Comparison of ENCODE assay signal across 8 cellular contexts in the genomic region with DNA sequence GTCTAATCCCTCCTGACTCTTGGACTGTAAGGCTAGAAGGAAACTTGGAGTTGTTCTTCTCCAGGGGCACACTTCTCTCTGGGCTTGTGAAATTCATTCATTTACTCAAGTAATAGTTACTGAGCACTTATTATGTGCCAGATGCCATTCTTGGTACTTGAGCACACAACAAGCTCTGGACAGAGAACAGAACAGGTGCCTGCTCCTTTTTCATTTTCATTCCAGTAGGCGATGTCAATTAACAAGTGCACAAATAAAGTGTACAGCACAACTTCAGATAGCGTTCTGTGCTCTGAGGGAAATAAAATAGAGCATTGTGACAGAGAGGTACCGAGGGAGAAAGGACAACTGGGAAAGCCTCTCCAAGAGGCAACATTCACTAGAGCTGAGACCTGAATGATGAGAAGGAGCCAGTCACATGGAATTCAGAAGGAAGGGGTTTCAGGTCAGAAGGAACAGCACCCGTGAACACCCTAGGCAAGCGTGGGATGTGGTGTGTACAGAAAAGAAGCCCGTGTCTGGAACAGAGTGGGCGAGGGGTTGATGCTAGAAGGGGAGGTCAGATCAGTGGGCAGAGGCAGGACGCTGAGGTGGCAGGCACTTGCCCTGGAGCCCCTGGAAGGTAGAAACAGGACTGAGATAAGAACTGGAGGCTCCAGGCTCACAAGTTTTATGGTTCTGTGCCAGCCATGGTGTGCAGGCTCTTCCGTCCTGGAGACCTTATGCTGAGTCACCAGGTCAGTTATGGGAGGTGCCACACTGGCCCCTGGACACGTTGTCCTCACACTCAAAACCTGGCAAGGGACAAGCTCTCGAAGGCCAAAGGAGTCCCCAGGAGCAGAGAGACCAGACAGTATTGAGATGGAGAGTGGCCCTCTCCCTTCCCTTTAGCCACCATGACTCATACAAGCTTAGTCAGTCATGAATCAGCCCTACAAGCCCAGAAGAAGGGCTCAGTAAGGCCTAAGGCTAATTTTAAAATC. TPM values are rescaled to one million over a fixed set of nuclear protein-coding genes. Genes with fewer than 3 reads are reported as not detected.
A peak's percentile ranks its signal among the peaks of the same experiment; 100 is the strongest.
DNase-seq lines count a peak whose midpoint lies in the region; ATAC-seq and TF ChIP-seq lines count a peak whose summit lies in the region.

No MANE protein-coding gene starts in this region.

- no peak for TF ChIP-seq POLR2A in HCT116 (IDR thresholded peaks at IDR 0.05; ENCODE audit: borderline replicate concordance, extremely low read depth, insufficient read depth, insufficient read length)

- no peaks in the 10 kb centered on the region for H3K9me2 ChIP-seq in HCT116 (ENCODE audit: insufficient read depth)

- peaks cover 9 to 27% of the 10 kb centered on the region in 2 experiments for H3K4me1 ChIP-seq in HCT116 (ENCODE audit: control insufficient read depth in 1 of 2, insufficient read depth in 2 of 2, low read length in 2 of 2)
- peaks cover 4% of the 10 kb centered on the region for H3K4me1 ChIP-seq in smooth muscle cell (ENCODE audit: low read depth)

- H3K9ac ChIP-seq in HCT116 (ENCODE audit: low read length) = peak overlapping the region; percentile 29
- peak overlapping the region; percentile 57 for H3K9ac ChIP-seq in smooth muscle cell (ENCODE audit: low read depth)

- peaks cover 14% of the 10 kb centered on the region for H3F3A ChIP-seq in smooth muscle cell (ENCODE audit: low read depth)

- H3K9me3 ChIP-seq in HCT116 (ENCODE audit: control insufficient read depth in 1 of 2, insufficient read depth in 1 of 2, low read depth in 1 of 2, low read length in 2 of 2) = no peaks in the 10 kb centered on the region
- H3K9me3 ChIP-seq in smooth muscle cell (replicated peaks; ENCODE audit: low read depth) = no peaks in the 10 kb centered on the region

- TF ChIP-seq RAD21 in HCT116 (IDR thresholded peaks at IDR 0.05; ENCODE audit: low read depth) = no peak

- H3K4me2 ChIP-seq in HCT116 (ENCODE audit: low read length) (peak overlapping the region; percentile 73), smooth muscle cell (peak overlapping the region; percentile 32)

- BruUV-seq in HCT116 (replicated peaks; lab: Mats Ljungman, UMichigan) = no TSS peak

- H3K27ac ChIP-seq in HCT116 (ENCODE audit: low read depth, low read length) (peak overlapping the region; percentile 21), smooth muscle cell (ENCODE audit: low read depth) (peak overlapping the region; percentile 96)

- CTCF ChIA-PET in HCT116 (lab: Charles Lee) = interaction anchor here (0.6 to 1.5 kb wide), 6 partner anchors 8 to 131 kb away, joined by 3 to 7 read pairs (median 3); no protein-coding TSS in a partner anchor

- POLR2A ChIA-PET in HCT116 (lab: Charles Lee) = no interaction called here

- no peaks in the 10 kb centered on the region for H3K79me2 ChIP-seq in HCT116 (ENCODE audit: insufficient read depth, low read length)
- H3K79me2 ChIP-seq in smooth muscle cell (ENCODE audit: low read depth) = no peaks in the 10 kb centered on the region

- H4K20me1 ChIP-seq in HCT116 (ENCODE audit: insufficient read depth) (no peaks in the 10 kb centered on the region), smooth muscle cell (ENCODE audit: low read depth) (no peaks in the 10 kb centered on the region)

- peak; percentile 89 for ATAC-seq in HCT116
- ATAC-seq in Right ventricle myocardium superior (ENCODE audit: poor library complexity) = peak; percentile 84

- H3K36me3 ChIP-seq in HCT116 (ENCODE audit: control insufficient read depth in 1 of 2, insufficient read depth in 2 of 2, low read length in 2 of 2) = no peaks in the 10 kb centered on the region
- no peaks in the 10 kb centered on the region for H3K36me3 ChIP-seq in smooth muscle cell (ENCODE audit: low read depth)

- RAD21 ChIA-PET in HCT116 (lab: Charles Lee; ENCODE audit: low non-redundant PET in 1 of 2, low total read pairs in 2 of 2, uncharacterized antibody in 2 of 2, unreplicated experiment in 2 of 2) = interaction anchor here in 1 of 2 experiments (1.0 kb wide), 1 partner anchor 95 kb away, joined by 3 read pairs; no protein-coding TSS in a partner anchor

- no peaks in the 10 kb centered on the region for H3K27me3 ChIP-seq in HCT116 (ENCODE audit: insufficient read depth, low read length)
- no peaks in the 10 kb centered on the region for H3K27me3 ChIP-seq in smooth muscle cell (ENCODE audit: low read depth)

- DNase-seq in HCT116 (ENCODE audit: low read depth, low spot score) (peak; percentile 89), T1000 (lab: John Stamatoyannopoulos, UW) (peak; percentile 63), Right ventricle myocardium superior (peak; percentile 74), smooth muscle cell (lab: John Stamatoyannopoulos, UW; ENCODE audit: unreplicated experiment) (no peak), HuH-7 (ENCODE audit: low spot score) (no peak), NCI-H1105 (lab: John Stamatoyannopoulos, UW) (no peak)
- DNase-seq in stimulated activated CD4-positive, alpha-beta T cell treated with anti-CD3 and anti-CD28 coated beads, Interleukin-2, amount 100 ng/mL, for 24 hours = no peak
- DNase-seq in activated CD4-positive, alpha-beta T cell treated with anti-CD3 and anti-CD28 coated beads for 4 hours = no peak

- H3K4me3 ChIP-seq in HCT116 (replicated peaks in 1 of 2; ENCODE audit: low read depth in 1 of 2, low read length in 2 of 2) (0 out of 4 replicates have a peak overlapping the region, but pooled peaks of 1 of the 2 experiments have one; percentile 20), smooth muscle cell (no peak overlapping the region)

- intact Hi-C loops in HCT116 (cut with micrococcal nuclease) (loop anchor here (5.0 kb wide), 1 partner anchor 428 kb away; no protein-coding TSS in a partner anchor), Right ventricle myocardium superior (cut with DNase I) (no loop called here)

- TF ChIP-seq CTCF in HCT116 (IDR thresholded peaks at IDR 0.05 in 2 of 3, conservative IDR thresholded peaks at IDR 0.05 in 1 of 3; ENCODE audit: borderline replicate concordance in 1 of 3, insufficient read depth in 1 of 3, low read depth in 2 of 3, low read length in 2 of 3) = no peak
- no peak for TF ChIP-seq CTCF in smooth muscle cell (IDR thresholded peaks at IDR 0.05; ENCODE audit: borderline replicate concordance, insufficient read depth, poor library complexity, severe bottlenecking)

- 53% methylated on average over 11 of the region's 11 CpGs for WGBS in smooth muscle cell (ENCODE audit: low lambda C conversion rate)

- H2AFZ ChIP-seq in HCT116 (ENCODE audit: low read depth, low read length, poor library complexity, severe bottlenecking) (peak overlapping the region; percentile 92), smooth muscle cell (ENCODE audit: low read depth) (no peak overlapping the region)

TF ChIP-seq in HCT116, 20 proteins besides CTCF, POLR2A, EP300 and RAD21:
- TF ChIP-seq EZH2phosphoT487 (IDR thresholded peaks at IDR 0.05; ENCODE audit: borderline replicate concordance) (no peak), POLR2AphosphoS5 (IDR thresholded peaks at IDR 0.05; ENCODE audit: low read depth, low read length) (peak; percentile 55)

RNA-seq across cellular contexts. Expression of gene ABLIM3, which starts 7.2 kb away (rescaled TPM):
- total RNA-seq in HCT116 (2021; ENCODE audit: unreplicated experiment) (14.3 TPM), Right ventricle myocardium superior (131 TPM), smooth muscle cell (1.8 and 6.8 TPM in 2 replicates)
- polyA plus RNA-seq in HCT116 (2012) = 17.5 and 19.4 TPM in 2 replicates
- 2.6 and 3.6 TPM in 2 replicates for polyA plus RNA-seq in smooth muscle cell

Comparison
In these comparisons a context has a peak if more than half of its experiments do, and no peak if none do; other contexts are left out.
1. DNase-seq: peak in HCT116 (single experiment), T1000 (single experiment) and Right ventricle myocardium superior (single experiment); none in smooth muscle cell (single experiment), HuH-7 (single experiment), NCI-H1105 (single experiment), stimulated activated CD4-positive, alpha-beta T cell treated with anti-CD3 and anti-CD28 coated beads, Interleukin-2, amount 100 ng/mL, for 24 hours (0 of 2) and activated CD4-positive, alpha-beta T cell treated with anti-CD3 and anti-CD28 coated beads for 4 hours (0 of 2).